Comparison of ENCODE assay signal across 11 cellular contexts in genomic region chr1:27554293-27554692, GRCh38. TPM values are rescaled to one million over a fixed set of nuclear protein-coding genes. Genes with fewer than 3 reads are reported as not detected.
DNase-seq lines count a peak whose midpoint lies in the region; ATAC-seq and TF ChIP-seq lines count a peak whose summit lies in the region.
"Had no signal": no experiment of that assay in that cellular context is flagged by ENCODE, and none has a peak within 500 bp of the region (broad histone marks: within the 10 kb centered on the region; RNA-seq: fewer than 3 reads in every experiment).

No MANE protein-coding gene starts in this region.

- H3K36me3 ChIP-seq in suprapubic skin = peaks cover 38% of the 10 kb centered on the region

- H3K27me3 Mint-ChIP-seq in activated CD4-positive, alpha-beta T cell treated with anti-CD3 and anti-CD28 coated beads, Interleukin-2, amount 10 ng/mL, durations not matched to agents 24 days and 14 days = no peaks in the 10 kb centered on the region
- H3K27me3 Mint-ChIP-seq in activated T-helper 2 cell treated with anti-CD3 and anti-CD28 coated beads, Interferon-gamma antibody, Interleukin-2, Interleukin-4, amounts not matched to agents 10 μg/mL and 5 μg/mL and 100 μg/mL, durations not matched to agents 14 hours and 24 hours and 36 hours (ENCODE audit: low read depth) = no peaks in the 10 kb centered on the region
- H3K27me3 Mint-ChIP-seq in mesothelial cell of epicardium (ENCODE audit: low read depth) = no peaks in the 10 kb centered on the region

- TF ChIP-seq CTCF in mesothelial cell of epicardium (IDR thresholded peaks at IDR 0.05; ENCODE audit: unreplicated experiment) (no peak), suprapubic skin (IDR thresholded peaks at IDR 0.05) (no peak)

- H3K36me3 Mint-ChIP-seq in activated CD4-positive, alpha-beta T cell treated with anti-CD3 and anti-CD28 coated beads, Interleukin-2, amount 10 ng/mL, durations not matched to agents 24 days and 14 days (ENCODE audit: low read depth) = peaks cover 16% of the 10 kb centered on the region
- H3K36me3 Mint-ChIP-seq in activated T-helper 2 cell treated with anti-CD3 and anti-CD28 coated beads, Interferon-gamma antibody, Interleukin-2, Interleukin-4, amounts not matched to agents 10 μg/mL and 5 μg/mL and 100 μg/mL, durations not matched to agents 14 hours and 24 hours and 36 hours (ENCODE audit: low read depth) = peaks cover 5% of the 10 kb centered on the region
- H3K36me3 Mint-ChIP-seq in mesothelial cell of epicardium = peaks cover 15% of the 10 kb centered on the region

- no peak for TF ChIP-seq EP300 in suprapubic skin (IDR thresholded peaks at IDR 0.05)

- H3K4me3 Mint-ChIP-seq in activated CD4-positive, alpha-beta T cell treated with anti-CD3 and anti-CD28 coated beads, Interleukin-2, amount 10 ng/mL, durations not matched to agents 24 days and 14 days = no peak overlapping the region
- H3K4me3 Mint-ChIP-seq in activated T-helper 2 cell treated with anti-CD3 and anti-CD28 coated beads, Interferon-gamma antibody, Interleukin-2, Interleukin-4, amounts not matched to agents 10 μg/mL and 5 μg/mL and 100 μg/mL, durations not matched to agents 14 hours and 24 hours and 36 hours (ENCODE audit: low read depth) = no peak overlapping the region
- no peak overlapping the region for H3K4me3 Mint-ChIP-seq in mesothelial cell of epicardium

- ATAC-seq in GM21825 (IDR thresholded peaks at IDR 0.05; ENCODE audit: unreplicated experiment) = no peak

- H3K4me3 ChIP-seq in suprapubic skin = no peak overlapping the region

- DNase-seq in activated CD4-positive, alpha-beta T cell treated with anti-CD3 and anti-CD28 coated beads, Interleukin-2, amount 10 ng/mL, durations not matched to agents 24 days and 14 days = no peak
- no peak for DNase-seq in activated CD4-positive, alpha-beta T cell treated with anti-CD3 and anti-CD28 coated beads for 48 hours
- DNase-seq in activated T-helper 2 cell treated with anti-CD3 and anti-CD28 coated beads, Interferon-gamma antibody, Interleukin-2, Interleukin-4, amounts not matched to agents 10 μg/mL and 5 μg/mL and 100 μg/mL, durations not matched to agents 14 hours and 24 hours and 36 hours (ENCODE audit: low spot score) = no peak
- DNase-seq in mesothelial cell of epicardium (ENCODE audit: low spot score in 2 of 2, unreplicated experiment in 2 of 2) = no peak
- DNase-seq in suprapubic skin (ENCODE audit: low spot score in 2 of 2) = no peak
- DNase-seq in mesenteric fat pad (ENCODE audit: low spot score) = no peak
- no peak for DNase-seq in SKM-1 (lab: John Stamatoyannopoulos, UW; ENCODE audit: unreplicated experiment)
- DNase-seq: foreskin fibroblast, NCI-H1105, NCI-H526 had no signal

- no peaks in the 10 kb centered on the region for H3K9me3 ChIP-seq in suprapubic skin

- H3K4me1 Mint-ChIP-seq in activated CD4-positive, alpha-beta T cell treated with anti-CD3 and anti-CD28 coated beads, Interleukin-2, amount 10 ng/mL, durations not matched to agents 24 days and 14 days = peaks cover 30% of the 10 kb centered on the region
- H3K4me1 Mint-ChIP-seq in activated T-helper 2 cell treated with anti-CD3 and anti-CD28 coated beads, Interferon-gamma antibody, Interleukin-2, Interleukin-4, amounts not matched to agents 10 μg/mL and 5 μg/mL and 100 μg/mL, durations not matched to agents 14 hours and 24 hours and 36 hours (ENCODE audit: low read depth) = peaks cover 24% of the 10 kb centered on the region
- peaks cover 15% of the 10 kb centered on the region for H3K4me1 Mint-ChIP-seq in mesothelial cell of epicardium

- no peaks in the 10 kb centered on the region for H3K9me3 Mint-ChIP-seq in activated CD4-positive, alpha-beta T cell treated with anti-CD3 and anti-CD28 coated beads, Interleukin-2, amount 10 ng/mL, durations not matched to agents 24 days and 14 days
- no peaks in the 10 kb centered on the region for H3K9me3 Mint-ChIP-seq in activated T-helper 2 cell treated with anti-CD3 and anti-CD28 coated beads, Interferon-gamma antibody, Interleukin-2, Interleukin-4, amounts not matched to agents 10 μg/mL and 5 μg/mL and 100 μg/mL, durations not matched to agents 14 hours and 24 hours and 36 hours
- H3K9me3 Mint-ChIP-seq in mesothelial cell of epicardium = no peaks in the 10 kb centered on the region

- peak overlapping the region; percentile 55 for H3K27ac ChIP-seq in suprapubic skin

- peak overlapping the region; percentile 64 for H3K27ac Mint-ChIP-seq in activated CD4-positive, alpha-beta T cell treated with anti-CD3 and anti-CD28 coated beads, Interleukin-2, amount 10 ng/mL, durations not matched to agents 24 days and 14 days
- H3K27ac Mint-ChIP-seq in activated T-helper 2 cell treated with anti-CD3 and anti-CD28 coated beads, Interferon-gamma antibody, Interleukin-2, Interleukin-4, amounts not matched to agents 10 μg/mL and 5 μg/mL and 100 μg/mL, durations not matched to agents 14 hours and 24 hours and 36 hours = peak overlapping the region; percentile 42
- peak overlapping the region; percentile 1 for H3K27ac Mint-ChIP-seq in mesothelial cell of epicardium

- intact Hi-C loops in activated CD4-positive, alpha-beta T cell treated with anti-CD3 and anti-CD28 coated beads, Interleukin-2, amount 10 ng/mL, durations not matched to agents 24 days and 14 days (cut with micrococcal nuclease) = no loop called here
- intact Hi-C loops in activated T-helper 2 cell treated with anti-CD3 and anti-CD28 coated beads, Interferon-gamma antibody, Interleukin-2, Interleukin-4, amounts not matched to agents 10 μg/mL and 5 μg/mL and 100 μg/mL, durations not matched to agents 14 hours and 24 hours and 36 hours (cut with micrococcal nuclease) = no loop called here

- H3K4me1 ChIP-seq in suprapubic skin = peaks cover 50% of the 10 kb centered on the region

- WGBS in suprapubic skin = 79% methylated on average over 3 of the region's 4 CpGs

- TF ChIP-seq POLR2A in suprapubic skin (IDR thresholded peaks at IDR 0.05) = no peak

- H3K27me3 ChIP-seq in suprapubic skin = no peaks in the 10 kb centered on the region

RNA-seq across cellular contexts. Expression of gene AHDC1, which starts 49.7 kb away (rescaled TPM):
- total RNA-seq in activated CD4-positive, alpha-beta T cell treated with anti-CD3 and anti-CD28 coated beads, Interleukin-2, amount 10 ng/mL, durations not matched to agents 24 days and 14 days = 33.9 and 34.7 TPM in 2 replicates
- 28.5 and 29.3 TPM in 2 replicates for total RNA-seq in activated T-helper 2 cell treated with anti-CD3 and anti-CD28 coated beads, Interferon-gamma antibody, Interleukin-2, Interleukin-4, amounts not matched to agents 10 μg/mL and 5 μg/mL and 100 μg/mL, durations not matched to agents 14 hours and 24 hours and 36 hours
- total RNA-seq in mesothelial cell of epicardium (71.4 to 73.5 TPM (median 72.1 TPM) in 3 replicates), suprapubic skin (100 to 1,000 TPM in 1 of 4 donors, 10 to 100 TPM in 3; 46.7 to 103 (median 60.1) TPM), mesenteric fat pad (28.5 TPM)

Comparison
In these comparisons a context has a peak if more than half of its experiments do, and no peak if none do; other contexts are left out.
1. H3K27ac Mint-ChIP-seq: peak in every context shown above with its lines; median percentile 64 in activated CD4-positive, alpha-beta T cell treated with anti-CD3 and anti-CD28 coated beads, Interleukin-2, amount 10 ng/mL, durations not matched to agents 24 days and 14 days; 42 in activated T-helper 2 cell treated with anti-CD3 and anti-CD28 coated beads, Interferon-gamma antibody, Interleukin-2, Interleukin-4, amounts not matched to agents 10 μg/mL and 5 μg/mL and 100 μg/mL, durations not matched to agents 14 hours and 24 hours and 36 hours; 1 in mesothelial cell of epicardium.